8 cellular contexts compared by ENCODE assay signal in the genomic region with DNA sequence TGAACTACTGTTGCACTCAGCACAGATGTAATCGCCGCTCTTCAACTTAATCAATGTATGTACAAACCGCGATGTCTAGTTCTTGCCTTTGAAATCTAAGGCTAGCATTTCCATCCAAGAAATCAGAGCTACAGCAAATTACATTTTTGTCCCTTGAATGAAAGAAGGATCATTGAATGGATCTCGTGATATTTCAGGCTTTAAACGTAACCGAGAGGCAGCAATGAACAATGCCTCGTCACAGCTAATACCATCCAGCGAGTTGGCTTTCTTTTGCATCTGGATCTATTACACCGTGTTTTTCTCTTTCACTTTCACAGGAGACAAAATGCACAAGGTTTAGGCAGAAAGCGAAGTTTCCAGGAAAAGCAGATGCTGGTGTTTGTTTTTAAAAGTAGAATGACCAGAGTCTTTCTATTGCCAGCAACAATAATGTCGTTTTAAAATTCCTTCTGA. TPM values are rescaled to one million over a fixed set of nuclear protein-coding genes. Genes with fewer than 3 reads are reported as not detected.
DNase-seq lines count a peak whose midpoint lies in the region; ATAC-seq and TF ChIP-seq lines count a peak whose summit lies in the region.

No MANE protein-coding gene starts in this region.

- H3K27me3 Mint-ChIP-seq in HFFc6 (ENCODE audit: insufficient read depth) (no peaks in the 10 kb centered on the region), osteocyte (ENCODE audit: unreplicated experiment) (no peaks in the 10 kb centered on the region)

- 2% methylated on average over 12 of the region's 12 CpGs for WGBS in esophagus squamous epithelium, 2 donors

- no peak for TF ChIP-seq CTCF in HFFc6 (IDR thresholded peaks at IDR 0.05)
- no peak for TF ChIP-seq CTCF in esophagus squamous epithelium (IDR thresholded peaks at IDR 0.05)
- no peak for TF ChIP-seq CTCF in osteocyte (IDR thresholded peaks at IDR 0.05)

- H3K4me3 ChIP-seq in esophagus squamous epithelium = peak overlapping the region; percentile 20 to 70 (median 62)

- H3K36me3 Mint-ChIP-seq in HFFc6 (ENCODE audit: low read depth) (no peaks in the 10 kb centered on the region), osteocyte (ENCODE audit: unreplicated experiment) (no peaks in the 10 kb centered on the region)

- no peaks in the 10 kb centered on the region for H3K9me3 ChIP-seq in esophagus squamous epithelium

- no peak for TF ChIP-seq POLR2A in esophagus squamous epithelium (IDR thresholded peaks at IDR 0.05)

- peaks cover 0 to 31% (median 0%) of the 10 kb centered on the region in 4 donors for H3K27me3 ChIP-seq in esophagus squamous epithelium

- H3K9me3 Mint-ChIP-seq in HFFc6 = no peaks in the 10 kb centered on the region
- no peaks in the 10 kb centered on the region for H3K9me3 Mint-ChIP-seq in osteocyte (ENCODE audit: unreplicated experiment)

- intact Hi-C loops in esophagus squamous epithelium (cut with DNase I) = loop anchor here (10.0 kb wide), 1 partner anchor 715 kb away; no protein-coding TSS in a partner anchor

- H3K27ac ChIP-seq in esophagus squamous epithelium = peak overlapping the region; percentile 76 to 100 (median 92)

- peaks cover 67% of the 10 kb centered on the region for H3K4me1 Mint-ChIP-seq in HFFc6 (ENCODE audit: low read depth)
- peaks cover 69% of the 10 kb centered on the region for H3K4me1 Mint-ChIP-seq in osteocyte (ENCODE audit: unreplicated experiment)

- H3K4me3 Mint-ChIP-seq in HFFc6 = peak overlapping the region; percentile 95
- peak overlapping the region; percentile 78 for H3K4me3 Mint-ChIP-seq in osteocyte (ENCODE audit: unreplicated experiment)

- H3K27ac Mint-ChIP-seq in HFFc6 (peak overlapping the region; percentile 87), osteocyte (ENCODE audit: unreplicated experiment) (peak overlapping the region; percentile 96)

- H3K4me1 ChIP-seq in esophagus squamous epithelium = peaks cover 21 to 92% (median 24%) of the 10 kb centered on the region in 3 donors

- in situ Hi-C loops in G401 (cut with HindIII; ENCODE audit: low sequenced_read_pairs) = no loop called here

- no peaks in the 10 kb centered on the region for H3K36me3 ChIP-seq in esophagus squamous epithelium

- DNase-seq in G401 (ENCODE audit: low spot score) (peak; percentile 47), HFFc6 (peak; percentile 66), esophagus squamous epithelium (lab: John Stamatoyannopoulos, UW) (no peak), osteocyte (ENCODE audit: extremely low spot score, unreplicated experiment) (no peak), putamen (ENCODE audit: low spot score) (no peak), RKO (ENCODE audit: low spot score) (no peak)

- ATAC-seq in SK-N-SH treated with all-trans-retinoic acid at 6 μM for 48 hours = peak; percentile 31
- no peak for ATAC-seq in HG02884 (IDR thresholded peaks at IDR 0.05; ENCODE audit: unreplicated experiment)

TF ChIP-seq in SK-N-SH treated with all-trans-retinoic acid at 6 μM for 48 hours, 23 proteins besides CTCF, POLR2A, EP300 and RAD21:
- TF ChIP-seq GLIS3 (CRISPR knock-in tag; IDR thresholded peaks at IDR 0.05) = no peak
- TF ChIP-seq, protein P1, sequence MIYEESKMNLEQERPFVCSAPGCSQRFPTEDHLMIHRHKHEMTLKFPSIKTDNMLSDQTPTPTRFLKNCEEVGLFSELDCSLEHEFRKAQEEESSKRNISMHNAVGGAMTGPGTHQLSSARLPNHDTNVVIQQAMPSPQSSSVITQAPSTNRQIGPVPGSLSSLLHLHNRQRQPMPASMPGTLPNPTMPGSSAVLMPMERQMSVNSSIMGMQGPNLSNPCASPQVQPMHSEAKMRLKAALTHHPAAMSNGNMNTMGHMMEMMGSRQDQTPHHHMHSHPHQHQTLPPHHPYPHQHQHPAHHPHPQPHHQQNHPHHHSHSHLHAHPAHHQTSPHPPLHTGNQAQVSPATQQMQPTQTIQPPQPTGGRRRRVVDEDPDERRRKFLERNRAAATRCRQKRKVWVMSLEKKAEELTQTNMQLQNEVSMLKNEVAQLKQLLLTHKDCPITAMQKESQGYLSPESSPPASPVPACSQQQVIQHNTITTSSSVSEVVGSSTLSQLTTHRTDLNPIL (CRISPR knock-in tag; IDR thresholded peaks at IDR 0.05; ENCODE audit: low read depth) = no peak
- TF ChIP-seq ZFP3 (CRISPR knock-in tag; IDR thresholded peaks at IDR 0.05) = no peak
- TF ChIP-seq OSR1 (CRISPR knock-in tag; IDR thresholded peaks at IDR 0.05) = no peak
- TF ChIP-seq, protein P2, sequence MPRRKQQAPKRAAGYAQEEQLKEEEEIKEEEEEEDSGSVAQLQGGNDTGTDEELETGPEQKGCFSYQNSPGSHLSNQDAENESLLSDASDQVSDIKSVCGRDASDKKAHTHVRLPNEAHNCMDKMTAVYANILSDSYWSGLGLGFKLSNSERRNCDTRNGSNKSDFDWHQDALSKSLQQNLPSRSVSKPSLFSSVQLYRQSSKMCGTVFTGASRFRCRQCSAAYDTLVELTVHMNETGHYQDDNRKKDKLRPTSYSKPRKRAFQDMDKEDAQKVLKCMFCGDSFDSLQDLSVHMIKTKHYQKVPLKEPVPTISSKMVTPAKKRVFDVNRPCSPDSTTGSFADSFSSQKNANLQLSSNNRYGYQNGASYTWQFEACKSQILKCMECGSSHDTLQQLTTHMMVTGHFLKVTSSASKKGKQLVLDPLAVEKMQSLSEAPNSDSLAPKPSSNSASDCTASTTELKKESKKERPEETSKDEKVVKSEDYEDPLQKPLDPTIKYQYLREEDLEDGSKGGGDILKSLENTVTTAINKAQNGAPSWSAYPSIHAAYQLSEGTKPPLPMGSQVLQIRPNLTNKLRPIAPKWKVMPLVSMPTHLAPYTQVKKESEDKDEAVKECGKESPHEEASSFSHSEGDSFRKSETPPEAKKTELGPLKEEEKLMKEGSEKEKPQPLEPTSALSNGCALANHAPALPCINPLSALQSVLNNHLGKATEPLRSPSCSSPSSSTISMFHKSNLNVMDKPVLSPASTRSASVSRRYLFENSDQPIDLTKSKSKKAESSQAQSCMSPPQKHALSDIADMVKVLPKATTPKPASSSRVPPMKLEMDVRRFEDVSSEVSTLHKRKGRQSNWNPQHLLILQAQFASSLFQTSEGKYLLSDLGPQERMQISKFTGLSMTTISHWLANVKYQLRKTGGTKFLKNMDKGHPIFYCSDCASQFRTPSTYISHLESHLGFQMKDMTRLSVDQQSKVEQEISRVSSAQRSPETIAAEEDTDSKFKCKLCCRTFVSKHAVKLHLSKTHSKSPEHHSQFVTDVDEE (CRISPR knock-in tag; IDR thresholded peaks at IDR 0.05) = no peak
- no peak for TF ChIP-seq PPARA (CRISPR knock-in tag; IDR thresholded peaks at IDR 0.05; ENCODE audit: borderline replicate concordance)
- no peak for TF ChIP-seq ISL1 (CRISPR knock-in tag; IDR thresholded peaks at IDR 0.05)
- TF ChIP-seq ZFP30 (CRISPR knock-in tag; IDR thresholded peaks at IDR 0.05) = no peak
- TF ChIP-seq RARB (CRISPR knock-in tag; IDR thresholded peaks at IDR 0.05) = no peak
- no peak for TF ChIP-seq ZNF565 (CRISPR knock-in tag; conservative IDR thresholded peaks at IDR 0.05; ENCODE audit: low read depth)
- TF ChIP-seq CSDC2 (CRISPR knock-in tag; IDR thresholded peaks at IDR 0.05) = no peak
- TF ChIP-seq BACH2 (CRISPR knock-in tag; IDR thresholded peaks at IDR 0.05; ENCODE audit: borderline replicate concordance) = no peak

RNA-seq across cellular contexts. Expression of gene SKIDA1, which starts 5.5 kb away (rescaled TPM):
- total RNA-seq in G401 (2014; rRNA removed; shearing (Covaris generic)) = 22.3 and 22.8 TPM in 2 replicates
- total RNA-seq in HFFc6 (2021; fragmentation: NEBNext Ultra II Directional; extraction: Animal tissue kit (Norgen Biotek cat#: 25700)) = under 1 TPM; 0.35 to 0.71 (median 0.46) TPM
- total RNA-seq in esophagus squamous epithelium (under 1 TPM in 3 of 4 donors, not detected in 1; 0.53 to 0.57 (median 0.57) TPM), osteocyte (4.3 and 4.9 TPM in 2 replicates)

RNA-seq across cellular contexts. Expression of gene MLLT10, which starts 14.0 kb away (rescaled TPM):
- total RNA-seq in G401 (2014; rRNA removed; shearing (Covaris generic)) = 19.6 and 30.8 TPM in 2 replicates
- total RNA-seq in HFFc6 (2021; fragmentation: NEBNext Ultra II Directional; extraction: Animal tissue kit (Norgen Biotek cat#: 25700)) = 10 to 100 TPM; 21.8 to 25.2 (median 22.9) TPM
- total RNA-seq in esophagus squamous epithelium (10 to 100 TPM; 22.7 to 49.6 (median 32.4) TPM), osteocyte (43.9 and 56.5 TPM in 2 replicates)

Comparison
In these comparisons a context has a peak if more than half of its experiments do, and no peak if none do; other contexts are left out.
1. DNase-seq: peak in G401 (single experiment) and HFFc6 (single experiment); none in esophagus squamous epithelium (single experiment), osteocyte (single experiment), putamen (single experiment) and RKO (single experiment).